In genomic region chr12:23222801-23223200, GRCh38 we compare ENCODE assay signal across 17 cellular contexts.
DNase-seq lines count a peak whose midpoint lies in the region; ATAC-seq, FAIRE-seq and TF ChIP-seq lines count a peak whose summit lies in the region.
"Had no signal": no experiment of that assay in that cellular context is flagged by ENCODE, and none has a peak within 500 bp of the region (broad histone marks: within the 10 kb centered on the region; RNA-seq: fewer than 3 reads in every experiment).

No MANE protein-coding gene starts in this region.

- H3K36me3 Mint-ChIP-seq in activated T-cell treated with anti-CD3 and anti-CD28 coated beads, Interleukin-2, amount 50 U/mL, for 4 hours (ENCODE audit: insufficient read depth) = no peaks in the 10 kb centered on the region
- H3K36me3 Mint-ChIP-seq in Caco-2 (ENCODE audit: insufficient read depth, unreplicated experiment) = no peaks in the 10 kb centered on the region
- H3K36me3 Mint-ChIP-seq in stimulated activated effector memory CD8-positive, alpha-beta T cell treated with anti-CD3 and anti-CD28 coated beads, Interleukin-12 subunit alpha, Interleukin-12 subunit beta, amount 100 ng/mL, for 72 hours = no peaks in the 10 kb centered on the region

- H3K4me1 ChIP-seq in right cardiac atrium (ENCODE audit: control insufficient read depth, insufficient read depth, low read length) (peaks cover 2% of the 10 kb centered on the region), left ventricle myocardium inferior (peaks cover 11% of the 10 kb centered on the region), Caco-2 (no peaks in the 10 kb centered on the region)
- H3K4me1 ChIP-seq: A549, Peyer's patch had no signal

- FAIRE-seq in urothelium cell line (lab: Jason Lieb, UNC) = no peak
- FAIRE-seq: A549 had no signal

- H3K27me3 Mint-ChIP-seq in activated T-cell treated with anti-CD3 and anti-CD28 coated beads, Interleukin-2, amount 50 U/mL, for 4 hours (ENCODE audit: low read depth) = peaks cover 4% of the 10 kb centered on the region
- peaks cover 5% of the 10 kb centered on the region for H3K27me3 Mint-ChIP-seq in Caco-2 (ENCODE audit: insufficient read depth, unreplicated experiment)

- no peak for TF ChIP-seq CTCF in left ventricle myocardium inferior (IDR thresholded peaks at IDR 0.05; ENCODE audit: borderline replicate concordance)
- TF ChIP-seq CTCF in Caco-2 (IDR thresholded peaks at IDR 0.05; ENCODE audit: insufficient read depth in 1 of 2, low read depth in 1 of 2, low read length in 1 of 2, severe bottlenecking in 1 of 2, unreplicated experiment in 1 of 2) = no peak

- 60% methylated on average over 3 of the region's 3 CpGs for WGBS in right cardiac atrium

- ATAC-seq in right cardiac atrium = peak; percentile 51 to 64
- ATAC-seq in activated T-cell treated with anti-CD3 and anti-CD28 coated beads, Interleukin-2, amount 50 U/mL, for 4 hours = no peak
- no peak for ATAC-seq in stimulated activated effector memory CD8-positive, alpha-beta T cell treated with anti-CD3 and anti-CD28 coated beads, Interleukin-12 subunit alpha, Interleukin-12 subunit beta, amount 100 ng/mL, for 72 hours
- ATAC-seq: A549 had no signal

- CTCF ChIA-PET in Caco-2 (lab: Charles Lee) = no interaction called here

- intact Hi-C loops in right cardiac atrium (cut with DNase I) = no loop called here
- intact Hi-C loops in left ventricle myocardium inferior (cut with micrococcal nuclease) = no loop called here
- intact Hi-C loops in Caco-2 (cut with micrococcal nuclease; ENCODE audit: unreplicated experiment) = no loop called here

- H3K27me3 ChIP-seq in right cardiac atrium (ENCODE audit: control insufficient read depth, insufficient read depth) = no peaks in the 10 kb centered on the region
- no peaks in the 10 kb centered on the region for H3K27me3 ChIP-seq in left ventricle myocardium inferior (ENCODE audit: low read depth)
- no peaks in the 10 kb centered on the region for H3K27me3 ChIP-seq in Caco-2 (replicated peaks; ENCODE audit: control insufficient read depth, insufficient read depth, low read length)
- H3K27me3 ChIP-seq: Peyer's patch had no signal

- no peak overlapping the region for H3K27ac Mint-ChIP-seq in Caco-2 (ENCODE audit: unreplicated experiment)
- H3K27ac Mint-ChIP-seq in stimulated activated effector memory CD8-positive, alpha-beta T cell treated with anti-CD3 and anti-CD28 coated beads, Interleukin-12 subunit alpha, Interleukin-12 subunit beta, amount 100 ng/mL, for 72 hours = no peak overlapping the region

- POLR2A ChIA-PET in Caco-2 (lab: Charles Lee) = no interaction called here

- no peaks in the 10 kb centered on the region for H3K9me3 Mint-ChIP-seq in activated T-cell treated with anti-CD3 and anti-CD28 coated beads, Interleukin-2, amount 50 U/mL, for 4 hours
- no peaks in the 10 kb centered on the region for H3K9me3 Mint-ChIP-seq in Caco-2 (ENCODE audit: unreplicated experiment)
- no peaks in the 10 kb centered on the region for H3K9me3 Mint-ChIP-seq in stimulated activated effector memory CD8-positive, alpha-beta T cell treated with anti-CD3 and anti-CD28 coated beads, Interleukin-12 subunit alpha, Interleukin-12 subunit beta, amount 100 ng/mL, for 72 hours

- H3K36me3 ChIP-seq in left ventricle myocardium inferior (no peaks in the 10 kb centered on the region), Caco-2 (ENCODE audit: control insufficient read depth, insufficient read depth, low read length) (no peaks in the 10 kb centered on the region)
- H3K36me3 ChIP-seq: Peyer's patch had no signal

- no TSS peak for BruUV-seq in Caco-2 (replicated peaks; lab: Mats Ljungman, UMichigan)

- no peak for DNase-seq in right cardiac atrium
- no peak for DNase-seq in left ventricle myocardium inferior
- peak; percentile 63 for DNase-seq in M059J (ENCODE audit: low read depth)
- peak; percentile 77 for DNase-seq in epidermal melanocyte (ENCODE audit: insufficient read length, low spot score)
- DNase-seq in urothelium cell line (ENCODE audit: low spot score) = peak; percentile 10
- DNase-seq in activated T-cell treated with anti-CD3 and anti-CD28 coated beads, Interleukin-2, amount 50 U/mL, for 4 hours = no peak
- no peak for DNase-seq in Caco-2
- DNase-seq in stimulated activated effector memory CD8-positive, alpha-beta T cell treated with anti-CD3 and anti-CD28 coated beads, Interleukin-12 subunit alpha, Interleukin-12 subunit beta, amount 100 ng/mL, for 72 hours (ENCODE audit: low spot score in 2 of 2) = no peak
- DNase-seq: MV-4-11, NCI-H1436, NCI-H2029, NCI-H2171, NCI-H748 treated with DMSO at 0.1 percent for 48 hours, Peyer's patch, SHP77 treated with DMSO at 0.1 percent for 48 hours had no signal

- H3K4me3 ChIP-seq in right cardiac atrium (ENCODE audit: low read length) (no peak overlapping the region), left ventricle myocardium inferior (no peak overlapping the region), Caco-2 (ENCODE audit: low read depth, low read length) (no peak overlapping the region)
- H3K4me3 ChIP-seq: A549, Peyer's patch had no signal

- H3K27ac ChIP-seq in right cardiac atrium (ENCODE audit: low read length) = no peak overlapping the region
- no peak overlapping the region for H3K27ac ChIP-seq in left ventricle myocardium inferior (replicated peaks)
- H3K27ac ChIP-seq: A549, C4-2B, Peyer's patch had no signal

- H3K4me3 Mint-ChIP-seq in activated T-cell treated with anti-CD3 and anti-CD28 coated beads, Interleukin-2, amount 50 U/mL, for 4 hours = no peak overlapping the region
- no peak overlapping the region for H3K4me3 Mint-ChIP-seq in Caco-2 (ENCODE audit: unreplicated experiment)
- no peak overlapping the region for H3K4me3 Mint-ChIP-seq in stimulated activated effector memory CD8-positive, alpha-beta T cell treated with anti-CD3 and anti-CD28 coated beads, Interleukin-12 subunit alpha, Interleukin-12 subunit beta, amount 100 ng/mL, for 72 hours

- H3K9me3 ChIP-seq in right cardiac atrium (ENCODE audit: control insufficient read depth, low read length) (no peaks in the 10 kb centered on the region), left ventricle myocardium inferior (replicated peaks) (no peaks in the 10 kb centered on the region), Caco-2 (no peaks in the 10 kb centered on the region)
- H3K9me3 ChIP-seq: Peyer's patch had no signal

- no peaks in the 10 kb centered on the region for H3K4me1 Mint-ChIP-seq in activated T-cell treated with anti-CD3 and anti-CD28 coated beads, Interleukin-2, amount 50 U/mL, for 4 hours (ENCODE audit: low read depth)
- no peaks in the 10 kb centered on the region for H3K4me1 Mint-ChIP-seq in Caco-2 (ENCODE audit: low read depth, unreplicated experiment)
- H3K4me1 Mint-ChIP-seq in stimulated activated effector memory CD8-positive, alpha-beta T cell treated with anti-CD3 and anti-CD28 coated beads, Interleukin-12 subunit alpha, Interleukin-12 subunit beta, amount 100 ng/mL, for 72 hours = no peaks in the 10 kb centered on the region

Comparison
In these comparisons a context has a peak if more than half of its experiments do, and no peak if none do; other contexts are left out.
1. ATAC-seq: peak in right cardiac atrium (2 of 2); none in activated T-cell treated with anti-CD3 and anti-CD28 coated beads, Interleukin-2, amount 50 U/mL, for 4 hours (0 of 2) and stimulated activated effector memory CD8-positive, alpha-beta T cell treated with anti-CD3 and anti-CD28 coated beads, Interleukin-12 subunit alpha, Interleukin-12 subunit beta, amount 100 ng/mL, for 72 hours (single experiment).
2. DNase-seq: peak in M059J (single experiment), epidermal melanocyte (single experiment) and urothelium cell line (single experiment); none in right cardiac atrium (0 of 3), left ventricle myocardium inferior (single experiment), activated T-cell treated with anti-CD3 and anti-CD28 coated beads, Interleukin-2, amount 50 U/mL, for 4 hours (single experiment), Caco-2 (0 of 2) and stimulated activated effector memory CD8-positive, alpha-beta T cell treated with anti-CD3 and anti-CD28 coated beads, Interleukin-12 subunit alpha, Interleukin-12 subunit beta, amount 100 ng/mL, for 72 hours (0 of 2).